ENCODE assay signal across 24 cellular contexts in the genomic region with DNA sequence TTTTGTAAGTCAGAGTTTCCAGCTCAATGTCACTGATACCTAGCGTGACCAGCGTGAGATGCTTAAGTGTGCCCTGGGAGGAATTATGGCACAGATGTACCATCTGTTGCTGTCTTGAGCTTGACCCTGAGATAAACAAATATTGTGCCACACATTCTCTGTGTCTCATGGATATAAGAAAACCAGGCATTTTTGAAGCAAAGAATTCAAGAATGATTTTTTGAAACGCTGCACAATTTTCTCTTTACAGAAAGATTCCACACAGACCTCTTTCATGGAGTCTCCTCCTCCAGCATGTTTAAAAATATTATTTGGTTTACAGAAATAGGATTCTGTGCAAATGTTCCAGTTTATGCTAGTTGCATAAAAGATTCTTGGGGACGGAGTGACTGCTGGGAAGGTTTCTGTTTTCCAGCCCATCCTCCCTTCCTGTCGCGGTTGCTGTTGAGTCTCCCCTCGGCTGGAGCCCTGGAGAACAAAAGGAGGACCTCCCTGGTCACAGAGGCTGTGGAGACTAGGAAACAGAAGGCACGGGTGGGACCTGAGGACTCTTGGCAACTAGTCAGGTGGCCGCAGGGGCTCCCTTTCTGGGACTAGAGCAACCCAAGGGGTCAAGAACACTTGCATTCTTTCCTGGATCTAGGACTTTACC.
DNase-seq lines count a peak whose midpoint lies in the region; ATAC-seq and TF ChIP-seq lines count a peak whose summit lies in the region.
"Had no signal": no experiment of that assay in that cellular context is flagged by ENCODE, and none has a peak within 500 bp of the region (broad histone marks: within the 10 kb centered on the region; RNA-seq: fewer than 3 reads in every experiment).

No MANE protein-coding gene starts in this region.

- no peak overlapping the region for H3K27ac Mint-ChIP-seq in neural progenitor cell
- H3K27ac Mint-ChIP-seq: IgD-negative memory B cell had no signal

- peaks cover 3% of the 10 kb centered on the region for H3K27me3 Mint-ChIP-seq in neural progenitor cell (ENCODE audit: insufficient read depth, low read depth)
- H3K27me3 Mint-ChIP-seq: IgD-negative memory B cell had no signal

- H3K36me3 Mint-ChIP-seq in neural progenitor cell = no peaks in the 10 kb centered on the region
- H3K36me3 Mint-ChIP-seq: IgD-negative memory B cell had no signal

- no peak for TF ChIP-seq CTCF in neural progenitor cell (IDR thresholded peaks at IDR 0.05)

- H3K4me3 Mint-ChIP-seq in neural progenitor cell = no peak overlapping the region
- H3K4me3 Mint-ChIP-seq: CD8-positive, alpha-beta memory T cell; H9; IgD-negative memory B cell had no signal

- no peaks in the 10 kb centered on the region for H3F3A ChIP-seq in neural progenitor cell (ENCODE audit: low read depth)

- H4K20me1 ChIP-seq in neural progenitor cell (ENCODE audit: low read depth) = no peaks in the 10 kb centered on the region

- H3K4me1 Mint-ChIP-seq in neural progenitor cell = no peaks in the 10 kb centered on the region
- H3K4me1 Mint-ChIP-seq: H9, IgD-negative memory B cell had no signal

- H3K9ac ChIP-seq in neural progenitor cell = no peak overlapping the region

- H3K27ac ChIP-seq in caudate nucleus (ENCODE audit: low read depth, low read length) (peak overlapping the region; percentile 45), neural progenitor cell (no peak overlapping the region)
- H3K27ac ChIP-seq: RWPE1 had no signal

- DNase-seq in NCI-H524 (lab: John Stamatoyannopoulos, UW) = peak; percentile 51 to 68
- DNase-seq in caudate nucleus (lab: John Stamatoyannopoulos, UW) = peak in 4 of 61 donors; percentile 1 to 57 (median 40)
- DNase-seq in neural progenitor cell (ENCODE audit: low spot score) = no peak
- peak; percentile 12 for DNase-seq in putamen (ENCODE audit: low spot score)
- DNase-seq in stimulated activated CD4-positive, alpha-beta T cell treated with anti-CD3 and anti-CD28 coated beads, Interleukin-4, amount 100 ng/mL, for 4 hours = no peak
- no peak for DNase-seq in NCI-H748 treated with DMSO at 0.1 percent for 48 hours (lab: John Stamatoyannopoulos, UW)
- DNase-seq: CD8-positive, alpha-beta memory T cell; DMS53; EL; H9; Kasumi-1; MM.1S; NCI-H1092; NCI-H1436 treated with DMSO at 0.1 percent for 48 hours; NCI-H2029; NCI-H2171; NCI-H446 treated with DMSO at 0.1 percent for 48 hours; NCI-H774; PC-3 had no signal

- no peaks in the 10 kb centered on the region for H3K9me3 ChIP-seq in neural progenitor cell (ENCODE audit: low read depth)

- H3K9me3 Mint-ChIP-seq in neural progenitor cell = peaks cover 2% of the 10 kb centered on the region
- H3K9me3 Mint-ChIP-seq: IgD-negative memory B cell had no signal

- no peaks in the 10 kb centered on the region for H3K79me2 ChIP-seq in neural progenitor cell (ENCODE audit: low read depth)

- H3K4me1 ChIP-seq in neural progenitor cell = no peaks in the 10 kb centered on the region

- no peaks in the 10 kb centered on the region for H3K36me3 ChIP-seq in neural progenitor cell

- H3K4me3 ChIP-seq in neural progenitor cell = no peak overlapping the region
- H3K4me3 ChIP-seq: GM12878 had no signal

- H3K27me3 ChIP-seq in neural progenitor cell = no peaks in the 10 kb centered on the region

- no peak for ATAC-seq in HG02623 (IDR thresholded peaks at IDR 0.05; ENCODE audit: unreplicated experiment)
- ATAC-seq in HG03342 (IDR thresholded peaks at IDR 0.05; ENCODE audit: unreplicated experiment) = no peak
- ATAC-seq: GM12878, PC-3 had no signal

- H3K4me2 ChIP-seq in neural progenitor cell = no peak overlapping the region

- H2AFZ ChIP-seq in neural progenitor cell (replicated peaks) = peak overlapping the region; percentile 78

Comparison
In these comparisons a context has a peak if more than half of its experiments do, and no peak if none do; other contexts are left out.
1. DNase-seq: peak in NCI-H524 (2 of 2) and putamen (single experiment); none in neural progenitor cell (single experiment), stimulated activated CD4-positive, alpha-beta T cell treated with anti-CD3 and anti-CD28 coated beads, Interleukin-4, amount 100 ng/mL, for 4 hours (0 of 2) and NCI-H748 treated with DMSO at 0.1 percent for 48 hours (single experiment).